Comparison of ENCODE assay signal across 14 cellular contexts in the genomic region with DNA sequence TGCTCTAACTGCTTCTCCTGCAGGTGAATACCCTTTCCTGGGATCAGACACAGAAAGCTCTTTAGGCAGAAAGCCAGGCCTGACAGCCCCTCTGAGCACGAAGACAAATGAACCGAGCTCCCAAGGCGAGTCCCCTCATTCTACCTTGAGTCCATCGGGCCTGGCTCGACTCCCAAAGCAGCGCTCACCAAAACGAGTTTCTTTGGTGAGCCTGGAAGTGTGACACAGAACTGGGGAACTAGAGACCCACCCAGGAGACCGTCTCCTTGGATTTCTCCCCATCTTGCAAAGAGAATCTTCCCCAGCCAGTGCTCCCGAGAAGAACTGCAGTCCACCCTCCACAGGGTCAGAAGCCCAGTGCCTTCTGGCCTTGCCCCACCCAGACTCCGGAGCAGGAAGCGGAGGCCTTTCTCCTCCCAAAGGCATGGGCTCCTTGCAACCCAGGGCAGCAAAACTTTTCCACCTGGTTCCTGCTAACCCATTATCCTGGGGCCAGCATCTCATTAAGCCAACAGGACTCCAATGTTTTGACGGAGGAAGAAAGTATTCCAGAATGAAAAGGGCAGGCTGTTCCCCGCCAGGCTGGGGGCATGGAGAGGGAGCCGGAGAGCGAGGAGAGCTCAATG.
DNase-seq lines count a peak whose midpoint lies in the region; ATAC-seq and TF ChIP-seq lines count a peak whose summit lies in the region.
"Had no signal": no experiment of that assay in that cellular context is flagged by ENCODE, and none has a peak within 500 bp of the region (broad histone marks: within the 10 kb centered on the region; RNA-seq: fewer than 3 reads in every experiment).

No MANE protein-coding gene starts in this region.

- no peaks in the 10 kb centered on the region for H3K27me3 ChIP-seq in H7 (ENCODE audit: control insufficient read depth, insufficient read depth, low read length)
- H3K27me3 ChIP-seq in thyroid gland, result no peaks in the 10 kb centered on the region

- DNase-seq in H7, result peak; percentile 43
- peak in 2 of 3 donors; percentile 6 to 12 for DNase-seq in mucosa of descending colon
- peak; percentile 33 for DNase-seq in sciatic nerve (ENCODE audit: low spot score)
- no peak for DNase-seq in thyroid gland
- no peak for DNase-seq in stimulated activated CD8-positive, alpha-beta memory T cell treated with anti-CD3 and anti-CD28 coated beads, Interleukin-4, amount 100 ng/mL, for 48 hours
- DNase-seq: DMS153, NCI-H1105 treated with DMSO at 0.1 percent for 48 hours, NCI-H1930, NCI-H748 treated with DMSO at 0.1 percent for 48 hours, SJCRH30 had no signal

- peaks cover 0 to 2% (median 0%) of the 10 kb centered on the region in 5 experiments for H3K9me3 Mint-ChIP-seq in brain

- intact Hi-C loops in mucosa of descending colon (cut with DNase I, micrococcal nuclease), result no loop called here
- intact Hi-C loops in sciatic nerve (cut with DNase I), result loop anchor here (10.0 kb wide), 1 partner anchor 435 kb away; no protein-coding TSS in a partner anchor
- intact Hi-C loops in thyroid gland (cut with DNase I), result no loop called here

- H3K4me3 Mint-ChIP-seq in brain, result peak overlapping the region in 2 of 5 experiments; percentile 31 to 37

- peak overlapping the region in 3 of 5 experiments; percentile 67 to 91 (median 90) for H3K27ac Mint-ChIP-seq in brain

- WGBS in thyroid gland, 2 donors, result 73 to 76% methylated on average over 13 to 14 of the region's 15 CpGs

- H3K36me3 Mint-ChIP-seq in brain, result no peaks in the 10 kb centered on the region

- ATAC-seq in mucosa of descending colon, result no peak
- no peak for ATAC-seq in sciatic nerve
- ATAC-seq in GM21447 (IDR thresholded peaks at IDR 0.05; ENCODE audit: unreplicated experiment), result no peak
- ATAC-seq: HCT116 had no signal

- no peak overlapping the region for H3K27ac ChIP-seq in thyroid gland
- H3K27ac ChIP-seq: C4-2B, SJCRH30 had no signal

- H3K4me3 ChIP-seq in H7 (ENCODE audit: insufficient read depth, low read depth, low read length) (no peak overlapping the region), mucosa of descending colon (no peak overlapping the region), thyroid gland (replicated peaks in 1 of 3) (no peak overlapping the region)
- H3K4me3 ChIP-seq: SJCRH30 had no signal

- peaks cover 3% of the 10 kb centered on the region for H3K27me3 Mint-ChIP-seq in brain

- TF ChIP-seq POLR2A in thyroid gland (IDR thresholded peaks at IDR 0.05), result no peak

- TF ChIP-seq CTCF in brain (conservative IDR thresholded peaks at IDR 0.05) (no peak), mucosa of descending colon (IDR thresholded peaks at IDR 0.05) (no peak), thyroid gland (IDR thresholded peaks at IDR 0.05) (no peak)

- H3K9me3 ChIP-seq in mucosa of descending colon (no peaks in the 10 kb centered on the region), thyroid gland (no peaks in the 10 kb centered on the region)
- H3K9me3 ChIP-seq: SJCRH30 had no signal

- H3K36me3 ChIP-seq in H7 (replicated peaks; ENCODE audit: control insufficient read depth, insufficient read depth, low read length) (no peaks in the 10 kb centered on the region), mucosa of descending colon (ENCODE audit: low read depth) (no peaks in the 10 kb centered on the region), thyroid gland (no peaks in the 10 kb centered on the region)
- H3K36me3 ChIP-seq: SJCRH30 had no signal

- peaks cover 62% of the 10 kb centered on the region for H3K4me1 Mint-ChIP-seq in brain

- no peaks in the 10 kb centered on the region for H3K4me1 ChIP-seq in mucosa of descending colon (ENCODE audit: low read depth)
- H3K4me1 ChIP-seq in thyroid gland, result no peaks in the 10 kb centered on the region
- H3K4me1 ChIP-seq: SJCRH30 had no signal

Comparison
In these comparisons a context has a peak if more than half of its experiments do, and no peak if none do; other contexts are left out.
1. DNase-seq: peak in H7 (single experiment), mucosa of descending colon (2 of 3) and sciatic nerve (single experiment); none in thyroid gland (0 of 2) and stimulated activated CD8-positive, alpha-beta memory T cell treated with anti-CD3 and anti-CD28 coated beads, Interleukin-4, amount 100 ng/mL, for 48 hours (single experiment).